ENCODE assay signal across 26 cellular contexts in the genomic region with DNA sequence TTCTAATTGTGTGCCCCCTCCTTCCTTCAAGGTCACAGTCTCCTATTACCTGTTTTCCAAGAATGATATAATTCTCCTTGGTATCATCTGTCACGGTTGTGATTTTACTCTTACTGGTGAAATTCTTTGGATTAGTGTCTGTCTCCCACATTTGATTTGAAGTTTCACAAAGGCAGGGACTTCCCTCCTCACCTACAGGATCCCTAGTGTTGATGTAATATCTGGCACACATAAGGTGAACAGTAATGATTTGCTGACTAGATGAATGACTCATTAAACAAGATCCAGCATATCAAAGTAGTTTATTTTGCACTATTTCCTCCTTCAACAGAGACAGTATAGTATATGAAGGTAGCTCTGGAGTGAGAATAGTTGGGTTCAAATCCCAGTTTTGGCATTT.
"Had no signal": no experiment of that assay in that cellular context is flagged by ENCODE, and none has a peak within 500 bp of the region (broad histone marks: within the 10 kb centered on the region; RNA-seq: fewer than 3 reads in every experiment).

No MANE protein-coding gene starts in this region.

- H3K27me3 Mint-ChIP-seq: activated CD8-positive, alpha-beta T cell treated with anti-CD3 and anti-CD28 coated beads for 36 hours; central memory CD8-positive, alpha-beta T cell; type B pancreatic cell had no signal

- H3K36me3 ChIP-seq: neural progenitor cell, ovary, right lobe of liver, stomach had no signal

- DNase-seq: activated CD4-positive, alpha-beta T cell treated with anti-CD3 and anti-CD28 coated beads for 48 hours; activated CD4-positive, CD25-positive, alpha-beta regulatory T cell; activated CD8-positive, alpha-beta T cell treated with anti-CD3 and anti-CD28 coated beads for 36 hours; activated naive CD4-positive, alpha-beta T cell treated with Interleukin-2 at 50 U/mL for 16 hours; activated naive CD8-positive, alpha-beta T cell treated with anti-CD3 and anti-CD28 coated beads, Interleukin-2, amount 10 ng/mL, durations not matched to agents 7 days and 5 days; activated T-cell treated with anti-CD3 and anti-CD28 coated beads, Interleukin-2, amount 50 U/mL, for 1 hour; amygdala; effector CD4-positive, alpha-beta T cell; foreskin fibroblast; left ventricle myocardium superior; naive thymus-derived CD4-positive, alpha-beta T cell; ovary; right lobe of liver; stimulated activated CD4-positive, alpha-beta T cell treated with anti-CD3 and anti-CD28 coated beads, Interleukin-4, amount 100 ng/mL, for 24 hours; stomach; T-helper 1 cell; T-helper 9 cell had no signal

- H3K4me1 ChIP-seq: right lobe of liver, stomach had no signal

- H3K79me2 ChIP-seq: hepatocyte had no signal

- H3K27me3 ChIP-seq: hepatocyte, neural progenitor cell, ovary had no signal

- H3K4me3 ChIP-seq: hepatocyte, neural progenitor cell, ovary, right lobe of liver, stomach had no signal

- H3K4me2 ChIP-seq: hepatocyte, neural progenitor cell had no signal

- H3K4me1 Mint-ChIP-seq: activated naive CD8-positive, alpha-beta T cell treated with anti-CD3 and anti-CD28 coated beads, Interleukin-2, amount 10 ng/mL, durations not matched to agents 7 days and 5 days; central memory CD8-positive, alpha-beta T cell; naive thymus-derived CD4-positive, alpha-beta T cell; stimulated activated effector memory CD8-positive, alpha-beta T cell treated with anti-CD3 and anti-CD28 coated beads, Interleukin-12 subunit alpha, Interleukin-12 subunit beta, amount 100 ng/mL, for 72 hours had no signal

- H3K27ac Mint-ChIP-seq: activated CD8-positive, alpha-beta T cell treated with anti-CD3 and anti-CD28 coated beads for 36 hours; activated naive CD8-positive, alpha-beta T cell treated with anti-CD3 and anti-CD28 coated beads, Interleukin-2, amount 10 ng/mL, durations not matched to agents 7 days and 5 days; activated T-helper 2 cell treated with anti-CD3 and anti-CD28 coated beads, Interferon-gamma antibody, Interleukin-2, Interleukin-4, amounts not matched to agents 10 μg/mL and 5 μg/mL and 100 μg/mL, durations not matched to agents 14 hours and 24 hours and 36 hours; brain; naive thymus-derived CD4-positive, alpha-beta T cell; neural progenitor cell; stimulated activated effector memory CD8-positive, alpha-beta T cell treated with anti-CD3 and anti-CD28 coated beads, Interleukin-12 subunit alpha, Interleukin-12 subunit beta, amount 100 ng/mL, for 72 hours; type B pancreatic cell had no signal

- H3K9me3 ChIP-seq: ovary, right lobe of liver, stomach had no signal

- H3K36me3 Mint-ChIP-seq: activated naive CD8-positive, alpha-beta T cell treated with anti-CD3 and anti-CD28 coated beads, Interleukin-2, amount 10 ng/mL, durations not matched to agents 7 days and 5 days; brain; naive thymus-derived CD4-positive, alpha-beta T cell; neural progenitor cell; stimulated activated effector memory CD8-positive, alpha-beta T cell treated with anti-CD3 and anti-CD28 coated beads, Interleukin-12 subunit alpha, Interleukin-12 subunit beta, amount 100 ng/mL, for 72 hours; type B pancreatic cell had no signal

- FAIRE-seq: islet of Langerhans had no signal

- ATAC-seq: activated CD8-positive, alpha-beta T cell treated with anti-CD3 and anti-CD28 coated beads for 36 hours; left ventricle myocardium superior; naive thymus-derived CD4-positive, alpha-beta T cell; SK-N-SH treated with all-trans-retinoic acid at 6 μM for 48 hours; stimulated activated effector memory CD8-positive, alpha-beta T cell treated with anti-CD3 and anti-CD28 coated beads, Interleukin-12 subunit alpha, Interleukin-12 subunit beta, amount 100 ng/mL, for 72 hours had no signal

- H2AFZ ChIP-seq: hepatocyte, neural progenitor cell had no signal

- H3K4me3 Mint-ChIP-seq: activated CD8-positive, alpha-beta T cell treated with anti-CD3 and anti-CD28 coated beads for 36 hours; activated naive CD8-positive, alpha-beta T cell treated with anti-CD3 and anti-CD28 coated beads, Interleukin-2, amount 10 ng/mL, durations not matched to agents 7 days and 5 days; brain; central memory CD8-positive, alpha-beta T cell; naive thymus-derived CD4-positive, alpha-beta T cell; neural progenitor cell; stimulated activated effector memory CD8-positive, alpha-beta T cell treated with anti-CD3 and anti-CD28 coated beads, Interleukin-12 subunit alpha, Interleukin-12 subunit beta, amount 100 ng/mL, for 72 hours; type B pancreatic cell had no signal

- H3K9me3 Mint-ChIP-seq: activated CD8-positive, alpha-beta T cell treated with anti-CD3 and anti-CD28 coated beads for 36 hours; activated naive CD8-positive, alpha-beta T cell treated with anti-CD3 and anti-CD28 coated beads, Interleukin-2, amount 10 ng/mL, durations not matched to agents 7 days and 5 days; activated T-helper 2 cell treated with anti-CD3 and anti-CD28 coated beads, Interferon-gamma antibody, Interleukin-2, Interleukin-4, amounts not matched to agents 10 μg/mL and 5 μg/mL and 100 μg/mL, durations not matched to agents 14 hours and 24 hours and 36 hours; central memory CD8-positive, alpha-beta T cell; neural progenitor cell; stimulated activated effector memory CD8-positive, alpha-beta T cell treated with anti-CD3 and anti-CD28 coated beads, Interleukin-12 subunit alpha, Interleukin-12 subunit beta, amount 100 ng/mL, for 72 hours; type B pancreatic cell had no signal

- H3K27ac ChIP-seq: hepatocyte, neural progenitor cell, ovary, right lobe of liver, stomach had no signal

- H3K9ac ChIP-seq: neural progenitor cell had no signal
